In the genomic region with DNA sequence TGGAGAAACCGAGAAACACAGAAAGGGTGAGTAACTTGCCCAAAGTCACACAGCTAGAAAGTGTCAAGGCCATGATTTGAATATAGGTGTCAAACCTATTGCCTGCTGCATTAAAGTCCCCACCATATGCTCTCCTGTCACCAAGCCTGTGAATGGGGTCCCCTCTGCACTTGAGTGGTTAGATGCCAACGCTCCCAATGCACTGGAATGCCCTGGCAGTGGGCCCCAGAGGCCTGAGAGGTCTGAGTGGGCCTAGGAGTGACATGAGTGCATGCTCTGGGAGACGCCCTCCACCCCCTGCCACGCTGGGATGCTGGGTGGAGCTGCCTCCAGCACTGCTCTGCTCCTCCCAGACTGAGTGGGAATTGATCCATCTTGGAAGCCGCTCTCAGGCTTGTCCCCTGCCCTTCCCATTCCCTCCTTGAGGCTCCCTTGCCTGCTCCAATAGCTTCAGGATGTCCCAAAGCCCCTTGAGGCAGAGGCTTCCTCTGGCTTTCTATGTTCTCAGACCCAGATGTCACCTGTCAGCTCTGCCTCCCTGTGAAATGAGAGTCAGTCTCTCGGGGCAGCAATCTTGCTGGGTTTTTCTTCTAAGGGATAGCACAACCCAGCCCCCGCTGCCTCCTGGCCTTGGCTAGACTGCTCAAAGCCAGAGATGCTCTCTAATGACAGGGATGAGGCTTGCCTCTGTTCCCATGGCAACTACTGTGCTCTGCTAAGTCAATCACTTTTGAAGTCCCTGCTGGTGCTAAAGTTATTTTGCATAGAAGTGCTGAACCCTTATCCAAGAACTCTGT, we compare ENCODE assay signal across 20 cellular contexts. TPM values are rescaled to one million over a fixed set of nuclear protein-coding genes. Genes with fewer than 3 reads are reported as not detected.
DNase-seq lines count a peak whose midpoint lies in the region; TF ChIP-seq lines count a peak whose summit lies in the region.
"Had no signal": no experiment of that assay in that cellular context is flagged by ENCODE, and none has a peak within 500 bp of the region (broad histone marks: within the 10 kb centered on the region; RNA-seq: fewer than 3 reads in every experiment).

No MANE protein-coding gene starts in this region.

- 62 to 65% methylated on average over 7 of the region's 7 CpGs for WGBS in ectodermal cell, 2 experiments
- WGBS in smooth muscle cell (ENCODE audit: low lambda C conversion rate) = 70% methylated on average over 7 of the region's 7 CpGs

- DNase-seq in NCI-H524 (lab: John Stamatoyannopoulos, UW) (peak; percentile 48 to 75), NCI-H524 treated with DMSO at 0.1 percent for 48 hours (lab: John Stamatoyannopoulos, UW) (no peak), NCI-H2227 (lab: John Stamatoyannopoulos, UW; ENCODE audit: unreplicated experiment) (peak; percentile 74), smooth muscle cell (lab: John Stamatoyannopoulos, UW; ENCODE audit: unreplicated experiment) (no peak), GM10248 (ENCODE audit: extremely low spot score) (no peak), activated T-cell treated with anti-CD3 and anti-CD28 coated beads for 4 hours (no peak), NCI-H1048 (lab: John Stamatoyannopoulos, UW) (no peak)
- DNase-seq: activated CD4-positive, alpha-beta T cell treated with anti-CD3 and anti-CD28 coated beads for 36 hours; activated CD8-positive, alpha-beta memory T cell treated with anti-CD3 and anti-CD28 coated beads, Interleukin-2, amount 50 U/mL, for 48 hours; activated naive CD4-positive, alpha-beta T cell treated with Interleukin-2 at 50 U/mL for 16 hours; foreskin fibroblast; H7; left ventricle myocardium inferior; NCI-H2081 treated with DMSO at 0.1 percent for 48 hours; psoas muscle; SIG-M5; stimulated activated naive CD4-positive, alpha-beta T cell; upper lobe of left lung had no signal

- H3K27me3 ChIP-seq in ectodermal cell (ENCODE audit: control insufficient read depth, insufficient read depth, low read length, poor library complexity, severe bottlenecking) (no peaks in the 10 kb centered on the region), smooth muscle cell (ENCODE audit: low read depth) (no peaks in the 10 kb centered on the region)
- H3K27me3 ChIP-seq: ascending aorta, upper lobe of left lung had no signal

- TF ChIP-seq CTCF in smooth muscle cell (IDR thresholded peaks at IDR 0.05; ENCODE audit: borderline replicate concordance, insufficient read depth, poor library complexity, severe bottlenecking) (no peak), GM10248 (IDR thresholded peaks at IDR 0.05; ENCODE audit: control extremely low read depth, extremely low read depth, low read depth, missing control alignments) (no peak)

- no peak overlapping the region for H3K9ac ChIP-seq in smooth muscle cell (ENCODE audit: low read depth)

- H3K9me3 ChIP-seq in ectodermal cell (ENCODE audit: control insufficient read depth, low read length) (no peaks in the 10 kb centered on the region), smooth muscle cell (replicated peaks; ENCODE audit: low read depth) (no peaks in the 10 kb centered on the region)
- H3K9me3 ChIP-seq: ascending aorta, left ventricle myocardium inferior, psoas muscle, upper lobe of left lung had no signal

- no peaks in the 10 kb centered on the region for H4K20me1 ChIP-seq in smooth muscle cell (ENCODE audit: low read depth)

- peaks cover 13% of the 10 kb centered on the region for H3K4me1 ChIP-seq in ectodermal cell (ENCODE audit: control insufficient read depth, insufficient read depth, low read length)
- H3K4me1 ChIP-seq in smooth muscle cell (ENCODE audit: low read depth) = peaks cover 8% of the 10 kb centered on the region
- H3K4me1 ChIP-seq: ascending aorta, psoas muscle, upper lobe of left lung had no signal

- no peak overlapping the region for H3K4me3 ChIP-seq in ectodermal cell (ENCODE audit: insufficient read depth, low read depth, low read length)
- no peak overlapping the region for H3K4me3 ChIP-seq in smooth muscle cell
- H3K4me3 ChIP-seq: ascending aorta, left ventricle myocardium inferior, psoas muscle, upper lobe of left lung had no signal

- no peaks in the 10 kb centered on the region for H3K79me2 ChIP-seq in smooth muscle cell (ENCODE audit: low read depth)

- H3K27ac ChIP-seq in ectodermal cell (ENCODE audit: insufficient read depth, low read depth, low read length, poor library complexity, severe bottlenecking) = peak overlapping the region; percentile 45
- peak overlapping the region; percentile 40 for H3K27ac ChIP-seq in smooth muscle cell (ENCODE audit: low read depth)
- H3K27ac ChIP-seq: ascending aorta, left ventricle myocardium inferior, psoas muscle, upper lobe of left lung had no signal

- POLR2A ChIA-PET in GM10248 (lab: Yijun Ruan, JAX) = no interaction called here

- no peak overlapping the region for H2AFZ ChIP-seq in smooth muscle cell (ENCODE audit: low read depth)

- no peaks in the 10 kb centered on the region for H3K36me3 ChIP-seq in ectodermal cell (ENCODE audit: control insufficient read depth, insufficient read depth, low read length)
- no peaks in the 10 kb centered on the region for H3K36me3 ChIP-seq in smooth muscle cell (ENCODE audit: low read depth)
- H3K36me3 ChIP-seq: ascending aorta, left ventricle myocardium inferior, upper lobe of left lung had no signal

- no peak overlapping the region for H3K4me2 ChIP-seq in smooth muscle cell

- peaks cover 17% of the 10 kb centered on the region for H3F3A ChIP-seq in smooth muscle cell (ENCODE audit: low read depth)

- CTCF ChIA-PET in GM10248 (lab: Yijun Ruan, JAX) = interaction anchor here (1.2 to 1.4 kb wide), 2 partner anchors 30 to 43 kb away, joined by 3 to 4 read pairs; no protein-coding TSS in a partner anchor

RNA-seq across cellular contexts. Expression of a gene that starts 6.6 kb away (rescaled TPM):
- polyA plus RNA-seq in ectodermal cell (2013, experiment 1 of 4) = 13.1 TPM
- polyA plus RNA-seq in ectodermal cell (2013, experiment 2 of 4) = 14.9 TPM
- polyA plus RNA-seq in ectodermal cell (2013, experiment 3 of 4) = 10.5 TPM
- 10.9 TPM for polyA plus RNA-seq in ectodermal cell (2013, experiment 4 of 4)
- 68.9 and 72.8 TPM in 2 replicates for total RNA-seq in smooth muscle cell
- polyA plus RNA-seq in smooth muscle cell = 55.9 and 87.6 TPM in 2 replicates
- total RNA-seq: activated CD4-positive, alpha-beta T cell treated with anti-CD3 and anti-CD28 coated beads for 36 hours; ascending aorta had no signal
- polyA plus RNA-seq: psoas muscle had no signal

RNA-seq across cellular contexts. Expression of a gene that starts 19.7 kb away (rescaled TPM):
- 2.3 TPM for polyA plus RNA-seq in ectodermal cell (2013, experiment 1 of 4)
- 3.4 TPM for polyA plus RNA-seq in ectodermal cell (2013, experiment 2 of 4)
- polyA plus RNA-seq in ectodermal cell (2013, experiment 3 of 4) = 2.9 TPM
- 2.7 TPM for polyA plus RNA-seq in ectodermal cell (2013, experiment 4 of 4)
- total RNA-seq in smooth muscle cell = 1.6 and 2.2 TPM in 2 replicates
- 0.83 and 1.1 TPM in 2 replicates for polyA plus RNA-seq in smooth muscle cell
- total RNA-seq: activated CD4-positive, alpha-beta T cell treated with anti-CD3 and anti-CD28 coated beads for 36 hours; ascending aorta had no signal

RNA-seq across cellular contexts. Expression of a gene that starts 48.2 kb away (rescaled TPM):
- polyA plus RNA-seq in ectodermal cell (2013, experiment 1 of 4) = 88.2 TPM
- polyA plus RNA-seq in ectodermal cell (2013, experiment 2 of 4) = 73.4 TPM
- 61.1 TPM for polyA plus RNA-seq in ectodermal cell (2013, experiment 3 of 4)
- polyA plus RNA-seq in ectodermal cell (2013, experiment 4 of 4) = 60.8 TPM
- total RNA-seq in smooth muscle cell = 12.7 and 16.0 TPM in 2 replicates
- 25.9 and 27.6 TPM in 2 replicates for polyA plus RNA-seq in smooth muscle cell

Comparison
In these comparisons a context has a peak if more than half of its experiments do, and no peak if none do; other contexts are left out.
1. DNase-seq: peak in NCI-H524 (2 of 2) and NCI-H2227 (single experiment); none in NCI-H524 treated with DMSO at 0.1 percent for 48 hours (single experiment), smooth muscle cell (single experiment), GM10248 (single experiment), activated T-cell treated with anti-CD3 and anti-CD28 coated beads for 4 hours (single experiment) and NCI-H1048 (single experiment).